In the genomic region with DNA sequence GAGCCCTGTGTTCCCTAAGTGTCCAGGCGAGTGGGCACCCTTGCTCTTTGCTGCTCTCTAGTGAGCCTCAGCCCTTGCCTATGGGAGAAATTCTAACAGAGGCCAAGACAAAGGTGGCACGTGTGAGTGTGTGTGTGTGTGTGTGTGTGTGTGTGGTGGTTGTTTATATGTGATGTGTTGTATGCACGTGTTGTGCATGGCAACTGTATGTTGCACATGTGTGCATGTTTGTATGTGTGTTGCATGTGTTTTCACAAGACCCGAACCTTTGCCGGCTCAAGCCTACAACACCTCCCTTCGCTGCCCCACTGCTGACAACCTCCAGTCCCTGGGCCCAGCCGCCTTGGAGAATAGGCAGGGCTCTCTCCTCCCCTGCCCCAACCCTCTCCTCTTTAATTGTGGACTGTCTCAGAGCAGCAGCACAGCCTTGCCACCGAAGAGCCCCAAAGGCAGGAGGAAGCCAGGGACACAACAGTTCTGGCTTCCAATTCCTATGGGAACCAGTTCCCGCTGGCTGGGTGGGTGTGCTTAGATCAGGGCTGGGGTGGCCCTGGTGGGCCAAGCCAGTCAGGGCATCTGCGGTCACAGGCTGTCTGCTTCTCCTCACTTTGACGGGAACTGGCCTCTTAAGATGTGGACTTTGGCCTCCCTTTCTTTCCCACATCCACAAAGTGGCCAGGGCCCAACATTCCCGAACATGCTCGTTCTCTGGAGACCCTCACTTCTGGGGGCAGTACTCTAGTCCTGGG, we compare ENCODE assay signal across 31 cellular contexts. TPM values are rescaled to one million over a fixed set of nuclear protein-coding genes. Genes with fewer than 3 reads are reported as not detected.
"Had no signal": no experiment of that assay in that cellular context is flagged by ENCODE, and none has a peak within 500 bp of the region (broad histone marks: within the 10 kb centered on the region; RNA-seq: fewer than 3 reads in every experiment).

No MANE protein-coding gene starts in this region.

- ATAC-seq: activated CD4-positive, alpha-beta T cell treated with anti-CD3 and anti-CD28 coated beads for 36 hours; esophagus mucosa; mucosa of descending colon; natural killer cell treated with Interleukin-12 subunit alpha and Interleukin-12 subunit beta and Interleukin-15 and Interleukin-18, amount 100 ng/mL, for 72 hours; stimulated activated effector memory CD8-positive, alpha-beta T cell treated with anti-CD3 and anti-CD28 coated beads, Interleukin-12 subunit alpha, Interleukin-12 subunit beta, amount 100 ng/mL, for 72 hours; stimulated activated naive CD8-positive, alpha-beta T cell treated with anti-CD3 and anti-CD28 coated beads, Interleukin-15, amount 100 ng/mL, for 72 hours had no signal

- H3K4me3 ChIP-seq: mucosa of descending colon, right lobe of liver, thyroid gland had no signal

- H3K36me3 ChIP-seq: brain microvascular endothelial cell, right lobe of liver, thyroid gland had no signal

- H3K9me3 ChIP-seq: mucosa of descending colon, right lobe of liver, thyroid gland had no signal

- H3K4me1 ChIP-seq: right lobe of liver had no signal

- FAIRE-seq: kidney, small intestine had no signal

- DNase-seq: activated CD4-positive, alpha-beta T cell treated with anti-CD3 and anti-CD28 coated beads for 36 hours; activated CD4-positive, CD25-positive, alpha-beta regulatory T cell; activated effector memory CD4-positive, alpha-beta T cell treated with Interleukin-2 at 50 U/mL for 16 hours; activated naive CD4-positive, alpha-beta T cell treated with Interleukin-2 at 50 U/mL for 16 hours; activated T-cell treated with anti-CD3 and anti-CD28 coated beads for 4 hours; anterior cingulate cortex; brain microvascular endothelial cell; caudate nucleus; endodermal cell; foreskin fibroblast; head of caudate nucleus; hypothalamus; immature natural killer cell; kidney; mucosa of descending colon; right lobe of liver; small intestine; stimulated activated CD4-positive, alpha-beta T cell treated with anti-CD3 and anti-CD28 coated beads, Interleukin-4, amount 100 ng/mL, for 24 hours; stimulated activated naive CD8-positive, alpha-beta T cell treated with anti-CD3 and anti-CD28 coated beads, Interleukin-15, amount 100 ng/mL, for 72 hours; substantia nigra; T-helper 2 cell; thyroid gland had no signal

- H3K27ac ChIP-seq: brain microvascular endothelial cell, right lobe of liver had no signal

- H3K27me3 ChIP-seq: right lobe of liver, thyroid gland had no signal

RNA-seq across cellular contexts. Expression of a gene that starts 2.7 kb away (rescaled TPM):
- total RNA-seq: activated CD4-positive, alpha-beta T cell treated with anti-CD3 and anti-CD28 coated beads for 36 hours; chondrocyte; endodermal cell; esophagus mucosa; kidney; lung microvascular endothelial cell; mesenteric fat pad; mucosa of descending colon; myocyte; natural killer cell treated with Interleukin-12 subunit alpha and Interleukin-12 subunit beta and Interleukin-15 and Interleukin-18, amount 100 ng/mL, for 72 hours; omental fat pad; right lobe of liver; ureter had no signal
- polyA plus RNA-seq: immature natural killer cell had no signal

RNA-seq across cellular contexts. Expression of a gene that starts 5.6 kb away (rescaled TPM):
- total RNA-seq: activated CD4-positive, alpha-beta T cell treated with anti-CD3 and anti-CD28 coated beads for 36 hours; chondrocyte; lung microvascular endothelial cell; myocyte; natural killer cell treated with Interleukin-12 subunit alpha and Interleukin-12 subunit beta and Interleukin-15 and Interleukin-18, amount 100 ng/mL, for 72 hours; ureter had no signal
